19 cellular contexts compared by ENCODE assay signal in genomic region chr5:56699588-56699987, GRCh38.
A peak's percentile ranks its signal among the peaks of the same experiment; 100 is the strongest.
DNase-seq lines count a peak whose midpoint lies in the region; ATAC-seq and TF ChIP-seq lines count a peak whose summit lies in the region.
"Had no signal": no experiment of that assay in that cellular context is flagged by ENCODE, and none has a peak within 500 bp of the region (broad histone marks: within the 10 kb centered on the region; RNA-seq: fewer than 3 reads in every experiment).

No MANE protein-coding gene starts in this region.

- no peaks in the 10 kb centered on the region for H3K27me3 Mint-ChIP-seq in activated naive CD4-positive, alpha-beta T cell treated with anti-CD3 and anti-CD28 coated beads, Interleukin-2, amount 50 U/mL, for 24 hours
- H3K27me3 Mint-ChIP-seq in brain: peaks cover 5% of the 10 kb centered on the region

- DNase-seq in activated naive CD4-positive, alpha-beta T cell treated with Interleukin-2 at 50 U/mL for 16 hours: no peak
- DNase-seq in NCI-H2171 (lab: John Stamatoyannopoulos, UW) (peak; percentile 14), testis (peak; percentile 27), NCI-H226 (no peak), mucosa of descending colon (no peak)
- DNase-seq: activated CD4-positive, CD25-positive, alpha-beta regulatory T cell treated with anti-CD3 and anti-CD28 coated beads, Interleukin-2, amount 50 U/mL, for 72 hours; activated naive CD8-positive, alpha-beta T cell treated with anti-CD3 and anti-CD28 coated beads, Interleukin-2, amount 10 ng/mL, durations not matched to agents 7 days and 5 days; GDM1; KG1; NCI-H1105; NCI-H446; small intestine; stimulated activated CD4-positive, alpha-beta T cell treated with anti-CD3 and anti-CD28 coated beads, Interleukin-4, amount 100 ng/mL, for 24 hours; T-helper 9 cell had no signal

- H3K4me1 ChIP-seq in testis (peaks cover 19% of the 10 kb centered on the region), mucosa of descending colon (ENCODE audit: low read depth) (no peaks in the 10 kb centered on the region)
- H3K4me1 ChIP-seq: breast epithelium had no signal

- H3K4me1 Mint-ChIP-seq in activated naive CD4-positive, alpha-beta T cell treated with anti-CD3 and anti-CD28 coated beads, Interleukin-2, amount 50 U/mL, for 24 hours: peaks cover 84% of the 10 kb centered on the region
- H3K4me1 Mint-ChIP-seq in brain: peaks cover 31% of the 10 kb centered on the region

- TF ChIP-seq CTCF in brain (conservative IDR thresholded peaks at IDR 0.05) (no peak), testis (IDR thresholded peaks at IDR 0.05) (no peak), mucosa of descending colon (IDR thresholded peaks at IDR 0.05) (no peak)

- peak overlapping the region; percentile 65 for H3K27ac Mint-ChIP-seq in activated naive CD4-positive, alpha-beta T cell treated with anti-CD3 and anti-CD28 coated beads, Interleukin-2, amount 50 U/mL, for 24 hours
- H3K27ac Mint-ChIP-seq in brain: peak overlapping the region in 4 of 5 experiments; percentile 8 to 86 (median 51)
- H3K27ac Mint-ChIP-seq: activated naive CD8-positive, alpha-beta T cell treated with anti-CD3 and anti-CD28 coated beads, Interleukin-2, amount 10 ng/mL, durations not matched to agents 7 days and 5 days had no signal

- no peaks in the 10 kb centered on the region for H3K9me3 Mint-ChIP-seq in activated naive CD4-positive, alpha-beta T cell treated with anti-CD3 and anti-CD28 coated beads, Interleukin-2, amount 50 U/mL, for 24 hours
- H3K9me3 Mint-ChIP-seq in brain: peaks cover 0 to 2% (median 0%) of the 10 kb centered on the region in 5 experiments
- H3K9me3 Mint-ChIP-seq: activated naive CD8-positive, alpha-beta T cell treated with anti-CD3 and anti-CD28 coated beads, Interleukin-2, amount 10 ng/mL, durations not matched to agents 7 days and 5 days had no signal

- no peaks in the 10 kb centered on the region for H3K27me3 ChIP-seq in testis
- H3K27me3 ChIP-seq: breast epithelium had no signal

- peaks cover under 1% of the 10 kb centered on the region for H3K36me3 Mint-ChIP-seq in activated naive CD4-positive, alpha-beta T cell treated with anti-CD3 and anti-CD28 coated beads, Interleukin-2, amount 50 U/mL, for 24 hours
- H3K36me3 Mint-ChIP-seq in brain: no peaks in the 10 kb centered on the region

- H3K4me3 ChIP-seq in testis (no peak overlapping the region), mucosa of descending colon (no peak overlapping the region)
- H3K4me3 ChIP-seq: breast epithelium had no signal

- H3K9me3 ChIP-seq in testis: no peaks in the 10 kb centered on the region
- H3K9me3 ChIP-seq in mucosa of descending colon: no peaks in the 10 kb centered on the region
- H3K9me3 ChIP-seq: breast epithelium had no signal

- ATAC-seq in GM19463 (IDR thresholded peaks at IDR 0.05; ENCODE audit: unreplicated experiment) (no peak), mucosa of descending colon (no peak)

- intact Hi-C loops in testis (cut with DNase I; ENCODE audit: low total_unique reads): no loop called here
- intact Hi-C loops in mucosa of descending colon (cut with DNase I, micrococcal nuclease): no loop called here

- 28 to 53% methylated on average over 7 of the region's 7 CpGs for WGBS in testis, 2 donors

- H3K36me3 ChIP-seq in testis (ENCODE audit: low read depth, missing control alignments): no peaks in the 10 kb centered on the region
- H3K36me3 ChIP-seq in mucosa of descending colon (ENCODE audit: low read depth): no peaks in the 10 kb centered on the region
- H3K36me3 ChIP-seq: breast epithelium had no signal

- TF ChIP-seq POLR2A in testis (IDR thresholded peaks at IDR 0.05): no peak

- H3K4me3 Mint-ChIP-seq in activated naive CD4-positive, alpha-beta T cell treated with anti-CD3 and anti-CD28 coated beads, Interleukin-2, amount 50 U/mL, for 24 hours: no peak overlapping the region
- H3K4me3 Mint-ChIP-seq in brain: peak overlapping the region in 2 of 5 experiments; percentile 60 to 67
- H3K4me3 Mint-ChIP-seq: activated naive CD8-positive, alpha-beta T cell treated with anti-CD3 and anti-CD28 coated beads, Interleukin-2, amount 10 ng/mL, durations not matched to agents 7 days and 5 days had no signal

- H3K27ac ChIP-seq in testis: peak overlapping the region in 1 of 2 donors; percentile 45
- H3K27ac ChIP-seq: breast epithelium, dorsolateral prefrontal cortex had no signal

Comparison
In these comparisons a context has a peak if more than half of its experiments do, and no peak if none do; other contexts are left out.
1. DNase-seq: peak in NCI-H2171 (single experiment) and testis (single experiment); none in activated naive CD4-positive, alpha-beta T cell treated with Interleukin-2 at 50 U/mL for 16 hours (single experiment), NCI-H226 (single experiment) and mucosa of descending colon (0 of 3).